Comparison of ENCODE assay signal across 1 cellular context in the genomic region with DNA sequence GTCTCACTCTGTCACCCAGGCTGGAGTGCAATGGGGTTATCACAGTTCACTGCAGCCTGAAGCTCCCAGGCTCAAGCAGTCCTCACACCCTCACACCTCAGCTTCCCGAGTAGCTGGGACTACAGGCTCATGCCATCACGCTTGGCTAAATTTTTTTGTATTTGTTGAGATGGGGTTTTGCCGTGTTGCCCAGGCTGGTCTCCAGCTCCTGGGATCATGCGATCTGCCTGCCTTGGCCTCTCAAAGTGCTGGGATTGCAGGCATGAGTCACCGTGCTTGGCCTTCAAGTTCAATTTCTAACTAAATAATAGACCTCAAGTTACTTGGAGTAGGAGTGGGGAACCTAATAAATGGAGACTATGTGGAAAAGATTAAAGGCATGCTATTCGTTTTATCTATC.
TF ChIP-seq lines count a peak whose summit lies in the region.

No MANE protein-coding gene starts in this region.

TF ChIP-seq in GM23338, 12 proteins besides CTCF, POLR2A, EP300 and RAD21 (continued from another document):
- TF ChIP-seq, protein P1, sequence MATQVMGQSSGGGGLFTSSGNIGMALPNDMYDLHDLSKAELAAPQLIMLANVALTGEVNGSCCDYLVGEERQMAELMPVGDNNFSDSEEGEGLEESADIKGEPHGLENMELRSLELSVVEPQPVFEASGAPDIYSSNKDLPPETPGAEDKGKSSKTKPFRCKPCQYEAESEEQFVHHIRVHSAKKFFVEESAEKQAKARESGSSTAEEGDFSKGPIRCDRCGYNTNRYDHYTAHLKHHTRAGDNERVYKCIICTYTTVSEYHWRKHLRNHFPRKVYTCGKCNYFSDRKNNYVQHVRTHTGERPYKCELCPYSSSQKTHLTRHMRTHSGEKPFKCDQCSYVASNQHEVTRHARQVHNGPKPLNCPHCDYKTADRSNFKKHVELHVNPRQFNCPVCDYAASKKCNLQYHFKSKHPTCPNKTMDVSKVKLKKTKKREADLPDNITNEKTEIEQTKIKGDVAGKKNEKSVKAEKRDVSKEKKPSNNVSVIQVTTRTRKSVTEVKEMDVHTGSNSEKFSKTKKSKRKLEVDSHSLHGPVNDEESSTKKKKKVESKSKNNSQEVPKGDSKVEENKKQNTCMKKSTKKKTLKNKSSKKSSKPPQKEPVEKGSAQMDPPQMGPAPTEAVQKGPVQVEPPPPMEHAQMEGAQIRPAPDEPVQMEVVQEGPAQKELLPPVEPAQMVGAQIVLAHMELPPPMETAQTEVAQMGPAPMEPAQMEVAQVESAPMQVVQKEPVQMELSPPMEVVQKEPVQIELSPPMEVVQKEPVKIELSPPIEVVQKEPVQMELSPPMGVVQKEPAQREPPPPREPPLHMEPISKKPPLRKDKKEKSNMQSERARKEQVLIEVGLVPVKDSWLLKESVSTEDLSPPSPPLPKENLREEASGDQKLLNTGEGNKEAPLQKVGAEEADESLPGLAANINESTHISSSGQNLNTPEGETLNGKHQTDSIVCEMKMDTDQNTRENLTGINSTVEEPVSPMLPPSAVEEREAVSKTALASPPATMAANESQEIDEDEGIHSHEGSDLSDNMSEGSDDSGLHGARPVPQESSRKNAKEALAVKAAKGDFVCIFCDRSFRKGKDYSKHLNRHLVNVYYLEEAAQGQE (IDR thresholded peaks at IDR 0.05; ENCODE audit: unreplicated experiment) = no peak
- TF ChIP-seq NANOG (IDR thresholded peaks at IDR 0.05; ENCODE audit: borderline replicate concordance) (no peak), CREB1 (CRISPR knock-in tag; IDR thresholded peaks at IDR 0.05; ENCODE audit: low read depth) (no peak), POLR2AphosphoS5 (IDR thresholded peaks at IDR 0.05; ENCODE audit: low read depth) (no peak), EZH2phosphoT487 (IDR thresholded peaks at IDR 0.05; ENCODE audit: unreplicated experiment) (no peak), STAT1 (IDR thresholded peaks at IDR 0.05; ENCODE audit: unreplicated experiment) (no peak), EZH2 (IDR thresholded peaks at IDR 0.05; ENCODE audit: low read depth, unreplicated experiment) (no peak)
- TF ChIP-seq, protein P2, sequence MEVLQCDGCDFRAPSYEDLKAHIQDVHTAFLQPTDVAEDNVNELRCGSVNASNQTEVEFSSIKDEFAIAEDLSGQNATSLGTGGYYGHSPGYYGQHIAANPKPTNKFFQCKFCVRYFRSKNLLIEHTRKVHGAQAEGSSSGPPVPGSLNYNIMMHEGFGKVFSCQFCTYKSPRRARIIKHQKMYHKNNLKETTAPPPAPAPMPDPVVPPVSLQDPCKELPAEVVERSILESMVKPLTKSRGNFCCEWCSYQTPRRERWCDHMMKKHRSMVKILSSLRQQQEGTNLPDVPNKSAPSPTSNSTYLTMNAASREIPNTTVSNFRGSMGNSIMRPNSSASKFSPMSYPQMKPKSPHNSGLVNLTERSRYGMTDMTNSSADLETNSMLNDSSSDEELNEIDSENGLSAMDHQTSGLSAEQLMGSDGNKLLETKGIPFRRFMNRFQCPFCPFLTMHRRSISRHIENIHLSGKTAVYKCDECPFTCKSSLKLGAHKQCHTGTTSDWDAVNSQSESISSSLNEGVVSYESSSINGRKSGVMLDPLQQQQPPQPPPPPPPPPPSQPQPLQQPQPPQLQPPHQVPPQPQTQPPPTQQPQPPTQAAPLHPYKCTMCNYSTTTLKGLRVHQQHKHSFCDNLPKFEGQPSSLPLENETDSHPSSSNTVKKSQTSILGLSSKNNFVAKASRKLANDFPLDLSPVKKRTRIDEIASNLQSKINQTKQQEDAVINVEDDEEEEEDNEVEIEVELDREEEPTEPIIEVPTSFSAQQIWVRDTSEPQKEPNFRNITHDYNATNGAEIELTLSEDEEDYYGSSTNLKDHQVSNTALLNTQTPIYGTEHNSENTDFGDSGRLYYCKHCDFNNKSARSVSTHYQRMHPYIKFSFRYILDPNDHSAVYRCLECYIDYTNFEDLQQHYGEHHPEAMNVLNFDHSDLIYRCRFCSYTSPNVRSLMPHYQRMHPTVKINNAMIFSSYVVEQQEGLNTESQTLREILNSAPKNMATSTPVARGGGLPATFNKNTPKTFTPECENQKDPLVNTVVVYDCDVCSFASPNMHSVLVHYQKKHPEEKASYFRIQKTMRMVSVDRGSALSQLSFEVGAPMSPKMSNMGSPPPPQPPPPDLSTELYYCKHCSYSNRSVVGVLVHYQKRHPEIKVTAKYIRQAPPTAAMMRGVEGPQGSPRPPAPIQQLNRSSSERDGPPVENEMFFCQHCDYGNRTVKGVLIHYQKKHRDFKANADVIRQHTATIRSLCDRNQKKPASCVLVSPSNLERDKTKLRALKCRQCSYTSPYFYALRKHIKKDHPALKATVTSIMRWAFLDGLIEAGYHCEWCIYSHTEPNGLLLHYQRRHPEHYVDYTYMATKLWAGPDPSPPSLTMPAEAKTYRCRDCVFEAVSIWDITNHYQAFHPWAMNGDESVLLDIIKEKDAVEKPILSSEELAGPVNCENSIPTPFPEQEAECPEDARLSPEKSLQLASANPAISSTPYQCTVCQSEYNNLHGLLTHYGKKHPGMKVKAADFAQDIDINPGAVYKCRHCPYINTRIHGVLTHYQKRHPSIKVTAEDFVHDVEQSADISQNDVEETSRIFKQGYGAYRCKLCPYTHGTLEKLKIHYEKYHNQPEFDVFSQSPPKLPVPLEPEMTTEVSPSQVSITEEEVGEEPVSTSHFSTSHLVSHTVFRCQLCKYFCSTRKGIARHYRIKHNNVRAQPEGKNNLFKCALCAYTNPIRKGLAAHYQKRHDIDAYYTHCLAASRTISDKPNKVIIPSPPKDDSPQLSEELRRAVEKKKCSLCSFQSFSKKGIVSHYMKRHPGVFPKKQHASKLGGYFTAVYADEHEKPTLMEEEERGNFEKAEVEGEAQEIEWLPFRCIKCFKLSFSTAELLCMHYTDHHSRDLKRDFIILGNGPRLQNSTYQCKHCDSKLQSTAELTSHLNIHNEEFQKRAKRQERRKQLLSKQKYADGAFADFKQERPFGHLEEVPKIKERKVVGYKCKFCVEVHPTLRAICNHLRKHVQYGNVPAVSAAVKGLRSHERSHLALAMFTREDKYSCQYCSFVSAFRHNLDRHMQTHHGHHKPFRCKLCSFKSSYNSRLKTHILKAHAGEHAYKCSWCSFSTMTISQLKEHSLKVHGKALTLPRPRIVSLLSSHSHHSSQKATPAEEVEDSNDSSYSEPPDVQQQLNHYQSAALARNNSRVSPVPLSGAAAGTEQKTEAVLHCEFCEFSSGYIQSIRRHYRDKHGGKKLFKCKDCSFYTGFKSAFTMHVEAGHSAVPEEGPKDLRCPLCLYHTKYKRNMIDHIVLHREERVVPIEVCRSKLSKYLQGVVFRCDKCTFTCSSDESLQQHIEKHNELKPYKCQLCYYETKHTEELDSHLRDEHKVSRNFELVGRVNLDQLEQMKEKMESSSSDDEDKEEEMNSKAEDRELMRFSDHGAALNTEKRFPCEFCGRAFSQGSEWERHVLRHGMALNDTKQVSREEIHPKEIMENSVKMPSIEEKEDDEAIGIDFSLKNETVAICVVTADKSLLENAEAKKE (CRISPR knock-in tag; IDR thresholded peaks at IDR 0.05) = no peak
